Comparison of ENCODE assay signal across 16 cellular contexts in the genomic region with DNA sequence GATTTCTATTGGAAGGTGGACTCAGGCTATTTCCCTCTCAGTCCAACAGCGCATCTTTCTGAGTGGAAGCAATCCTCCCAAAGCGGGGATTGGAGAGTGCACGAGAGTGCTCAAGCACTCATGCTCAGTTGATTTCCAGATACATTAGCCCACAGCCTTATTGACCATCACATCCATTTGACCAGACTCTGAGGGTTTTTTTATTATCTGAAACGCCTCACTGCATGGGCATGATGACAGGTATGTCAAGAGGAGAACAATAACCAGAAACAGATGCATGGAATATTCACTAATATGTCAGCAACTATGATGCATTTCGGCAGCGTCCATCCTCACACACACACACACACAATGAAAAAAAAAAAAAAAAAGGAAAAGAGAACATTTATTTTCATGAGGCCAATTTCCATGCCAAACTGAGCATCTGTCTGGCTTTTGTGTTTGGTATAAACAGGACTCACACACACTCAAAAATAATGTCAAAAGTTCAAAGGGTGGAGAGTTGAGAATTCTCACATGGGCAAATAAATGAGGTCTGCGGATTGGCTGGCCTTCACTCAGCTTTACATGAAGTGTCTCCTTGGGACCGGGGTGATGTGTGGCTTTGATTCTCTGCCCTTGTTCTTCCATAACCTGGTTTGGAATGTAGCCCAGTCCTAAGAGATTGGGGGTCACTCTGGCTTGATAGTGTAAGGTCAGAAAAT.
DNase-seq lines count a peak whose midpoint lies in the region; TF ChIP-seq lines count a peak whose summit lies in the region.
"Had no signal": no experiment of that assay in that cellular context is flagged by ENCODE, and none has a peak within 500 bp of the region (broad histone marks: within the 10 kb centered on the region; RNA-seq: fewer than 3 reads in every experiment).

No MANE protein-coding gene starts in this region.

- H3K27me3 Mint-ChIP-seq in nephron (ENCODE audit: low read depth) (no peaks in the 10 kb centered on the region), mesothelial cell of epicardium (ENCODE audit: low read depth) (no peaks in the 10 kb centered on the region)
- H3K27me3 Mint-ChIP-seq: CD4-positive, CD25-positive, alpha-beta regulatory T cell had no signal

- no peaks in the 10 kb centered on the region for H3K36me3 ChIP-seq in esophagus muscularis mucosa
- H3K36me3 ChIP-seq in colonic mucosa, result no peaks in the 10 kb centered on the region
- H3K36me3 ChIP-seq: BLaER1 had no signal

- H3K27ac ChIP-seq in esophagus muscularis mucosa (replicated peaks in 1 of 4), result no peak overlapping the region
- H3K27ac ChIP-seq in colonic mucosa, result no peak overlapping the region
- H3K27ac ChIP-seq: BLaER1, HL-60 had no signal

- H3K9me3 Mint-ChIP-seq in nephron (no peaks in the 10 kb centered on the region), mesothelial cell of epicardium (no peaks in the 10 kb centered on the region)
- H3K9me3 Mint-ChIP-seq: GM23338 had no signal

- H3K9me3 ChIP-seq in esophagus muscularis mucosa (no peaks in the 10 kb centered on the region), colonic mucosa (no peaks in the 10 kb centered on the region)

- 67% methylated on average over 8 of the region's 8 CpGs for WGBS in esophagus muscularis mucosa

- H3K9ac ChIP-seq in colonic mucosa (ENCODE audit: low read depth in 2 of 2, low read length in 2 of 2), result no peak overlapping the region
- H3K9ac ChIP-seq: BLaER1 had no signal

- TF ChIP-seq POLR2A in esophagus muscularis mucosa (IDR thresholded peaks at IDR 0.05; ENCODE audit: low read depth), result no peak

- H3K27ac Mint-ChIP-seq in nephron (peak overlapping the region in 2 of 3 experiments; percentile 25 to 46), mesothelial cell of epicardium (no peak overlapping the region)
- H3K27ac Mint-ChIP-seq: CD4-positive, CD25-positive, alpha-beta regulatory T cell; GM23338 had no signal

- H3K27me3 ChIP-seq in esophagus muscularis mucosa, result no peaks in the 10 kb centered on the region
- no peaks in the 10 kb centered on the region for H3K27me3 ChIP-seq in colonic mucosa
- H3K27me3 ChIP-seq: BLaER1 had no signal

- intact Hi-C loops in esophagus muscularis mucosa (cut with DNase I), result no loop called here
- intact Hi-C loops in colonic mucosa (cut with DNase I), result no loop called here

- TF ChIP-seq CTCF in esophagus muscularis mucosa (IDR thresholded peaks at IDR 0.05) (no peak), nephron (IDR thresholded peaks at IDR 0.05; ENCODE audit: unreplicated experiment in 3 of 3) (no peak), mesothelial cell of epicardium (IDR thresholded peaks at IDR 0.05; ENCODE audit: unreplicated experiment) (no peak), GM20000 (IDR thresholded peaks at IDR 0.05; ENCODE audit: extremely low read depth, missing control alignments) (no peak), colonic mucosa (IDR thresholded peaks at IDR 0.05) (no peak)

- peaks cover 25% of the 10 kb centered on the region for H3K4me1 Mint-ChIP-seq in nephron
- H3K4me1 Mint-ChIP-seq in mesothelial cell of epicardium, result peaks cover 29% of the 10 kb centered on the region

- no peak overlapping the region for H3K4me3 ChIP-seq in esophagus muscularis mucosa
- no peak overlapping the region for H3K4me3 ChIP-seq in colonic mucosa
- H3K4me3 ChIP-seq: BLaER1, GM23338 had no signal

- H3K4me3 Mint-ChIP-seq in nephron, result no peak overlapping the region
- H3K4me3 Mint-ChIP-seq in mesothelial cell of epicardium, result no peak overlapping the region
- H3K4me3 Mint-ChIP-seq: CD4-positive, CD25-positive, alpha-beta regulatory T cell; GM23338 had no signal

- no peaks in the 10 kb centered on the region for H3K36me3 Mint-ChIP-seq in nephron (ENCODE audit: low read depth)
- no peaks in the 10 kb centered on the region for H3K36me3 Mint-ChIP-seq in mesothelial cell of epicardium
- H3K36me3 Mint-ChIP-seq: CD4-positive, CD25-positive, alpha-beta regulatory T cell had no signal

- DNase-seq in NCI-H2227 (lab: John Stamatoyannopoulos, UW; ENCODE audit: unreplicated experiment) (peak; percentile 26), NCI-H2227 treated with DMSO at 0.1 percent for 48 hours (lab: John Stamatoyannopoulos, UW) (no peak), esophagus muscularis mucosa (ENCODE audit: extremely low spot score) (peak; percentile 89), mesothelial cell of epicardium (ENCODE audit: low spot score in 2 of 2, unreplicated experiment in 2 of 2) (no peak), GM20000 (ENCODE audit: low spot score) (no peak), colonic mucosa (no peak)
- DNase-seq: 8988T; AML-193; CD4-positive, CD25-positive, alpha-beta regulatory T cell; DMS53; GF-D8; H7 had no signal

- TF ChIP-seq EP300 in esophagus muscularis mucosa (IDR thresholded peaks at IDR 0.05), result no peak

- H3K4me1 ChIP-seq in esophagus muscularis mucosa, result no peaks in the 10 kb centered on the region
- H3K4me1 ChIP-seq in colonic mucosa, result no peaks in the 10 kb centered on the region

Comparison
In these comparisons a context has a peak if more than half of its experiments do, and no peak if none do; other contexts are left out.
1. DNase-seq: peak in NCI-H2227 (single experiment) and esophagus muscularis mucosa (single experiment); none in NCI-H2227 treated with DMSO at 0.1 percent for 48 hours (single experiment), mesothelial cell of epicardium (0 of 2), GM20000 (single experiment) and colonic mucosa (single experiment).